ENCODE assay signal across 8 cellular contexts in the genomic region with DNA sequence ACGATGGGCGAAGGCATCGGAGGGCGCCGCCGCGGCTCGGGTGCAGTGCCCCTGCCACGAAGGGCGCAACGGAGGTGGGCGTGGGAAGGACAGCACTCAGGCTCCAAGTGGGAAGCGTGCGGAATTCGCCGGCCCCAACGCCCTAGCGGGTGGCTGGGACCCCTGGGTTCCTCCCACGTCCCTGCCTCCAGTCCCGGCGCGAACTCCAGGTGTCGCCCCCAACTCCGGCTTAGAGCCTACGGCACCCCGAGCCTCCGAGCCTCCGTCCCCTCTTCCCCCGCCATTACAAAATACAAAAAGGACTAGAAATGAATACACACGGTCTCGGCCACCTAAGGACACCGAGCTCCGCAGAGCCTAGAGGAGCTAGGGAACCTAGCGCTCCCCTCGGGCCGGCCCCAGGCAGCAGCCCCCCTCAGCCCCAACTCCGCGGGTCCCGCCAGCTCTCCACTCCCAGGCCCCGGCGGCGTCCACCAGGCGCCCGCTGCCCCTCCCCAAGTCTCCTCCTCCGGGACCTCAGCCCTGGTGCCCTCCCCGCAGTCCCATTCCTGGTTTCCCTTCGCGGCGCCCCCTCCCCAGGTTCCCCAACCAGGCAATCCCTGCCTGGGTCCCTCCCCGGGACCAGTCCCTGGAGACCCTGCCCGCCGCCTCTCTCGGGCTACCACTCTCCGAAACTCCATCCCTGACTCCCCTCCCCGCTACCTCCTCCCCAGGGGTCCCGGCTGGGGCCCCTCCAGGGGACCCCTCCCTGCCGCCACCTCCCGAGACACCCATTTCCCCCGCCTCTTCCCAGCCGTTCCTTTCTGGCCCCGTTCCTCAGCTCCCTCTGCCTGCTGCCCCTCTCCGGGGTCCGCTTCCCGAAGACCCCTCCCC. TPM values are rescaled to one million over a fixed set of nuclear protein-coding genes. Genes with fewer than 3 reads are reported as not detected.
DNase-seq lines count a peak whose midpoint lies in the region; ATAC-seq and TF ChIP-seq lines count a peak whose summit lies in the region.

No MANE protein-coding gene starts in this region.

- peak overlapping the region; percentile 88 for H2BK120ac ChIP-seq in mesendoderm (ENCODE audit: low read depth, low read length)

- H3K79me2 ChIP-seq in mesendoderm (ENCODE audit: control insufficient read depth, insufficient read depth, low read length) = no peaks in the 10 kb centered on the region

- H3K4me1 ChIP-seq in mesendoderm (ENCODE audit: control insufficient read depth, low read depth, low read length) (no peaks in the 10 kb centered on the region), upper lobe of right lung (peaks cover 13% of the 10 kb centered on the region)

- no peak overlapping the region for H4K5ac ChIP-seq in mesendoderm (ENCODE audit: low read length)

- H3K4me3 ChIP-seq in coronary artery (peak overlapping the region; percentile 76), mesendoderm (ENCODE audit: low read length) (peak overlapping the region; percentile 81), upper lobe of right lung (peak overlapping the region; percentile 36)

- peak overlapping the region; percentile 63 for H3K4me3 Mint-ChIP-seq in activated T-cell treated with anti-CD3 and anti-CD28 coated beads, Interleukin-2, amount 50 U/mL, for 4 hours

- H3K9me3 Mint-ChIP-seq in activated T-cell treated with anti-CD3 and anti-CD28 coated beads, Interleukin-2, amount 50 U/mL, for 4 hours = peaks cover 7% of the 10 kb centered on the region

- peak overlapping the region; percentile 98 for H3K56ac ChIP-seq in mesendoderm (ENCODE audit: low read length)

- peak overlapping the region; percentile 93 for H3K9ac ChIP-seq in mesendoderm (ENCODE audit: low read length)

- peak in 1 of 2 donors; percentile 27 for ATAC-seq in activated T-cell treated with anti-CD3 and anti-CD28 coated beads, Interleukin-2, amount 50 U/mL, for 4 hours
- ATAC-seq in upper lobe of right lung (peak; percentile 45), omental fat pad (ENCODE audit: low FRiP score) (no peak)

- peak overlapping the region; percentile 94 for H3K23ac ChIP-seq in mesendoderm (ENCODE audit: low read length)

- intact Hi-C loops in upper lobe of right lung (cut with DNase I) = no loop called here

- no peak overlapping the region for H2AK5ac ChIP-seq in mesendoderm (ENCODE audit: low read length)

- no peaks in the 10 kb centered on the region for H3K36me3 Mint-ChIP-seq in activated T-cell treated with anti-CD3 and anti-CD28 coated beads, Interleukin-2, amount 50 U/mL, for 4 hours (ENCODE audit: insufficient read depth)

- peaks cover 17% of the 10 kb centered on the region for H3K4me1 Mint-ChIP-seq in activated T-cell treated with anti-CD3 and anti-CD28 coated beads, Interleukin-2, amount 50 U/mL, for 4 hours (ENCODE audit: low read depth)

- H2BK15ac ChIP-seq in mesendoderm (replicated peaks; ENCODE audit: low read depth) = no peak overlapping the region

- H2BK5ac ChIP-seq in mesendoderm (ENCODE audit: low read length) = no peak overlapping the region

- H3K9me3 ChIP-seq in upper lobe of right lung = no peaks in the 10 kb centered on the region

- peaks cover 57% of the 10 kb centered on the region for H3K27me3 Mint-ChIP-seq in activated T-cell treated with anti-CD3 and anti-CD28 coated beads, Interleukin-2, amount 50 U/mL, for 4 hours (ENCODE audit: low read depth)

- H3K79me1 ChIP-seq in mesendoderm (ENCODE audit: low read length) = no peaks in the 10 kb centered on the region

- H3K27ac ChIP-seq in coronary artery (peak overlapping the region in 1 of 2 donors; percentile 22), mesendoderm (ENCODE audit: low read depth, low read length) (peak overlapping the region; percentile 14), upper lobe of right lung (no peak overlapping the region)

- H3K36me3 ChIP-seq in mesendoderm (ENCODE audit: control insufficient read depth, insufficient read depth, low read length) (no peaks in the 10 kb centered on the region), upper lobe of right lung (no peaks in the 10 kb centered on the region)

- H3K27me3 ChIP-seq in mesendoderm (ENCODE audit: insufficient read depth, low read length, poor library complexity) = no peaks in the 10 kb centered on the region
- peaks cover 57% of the 10 kb centered on the region for H3K27me3 ChIP-seq in upper lobe of right lung

- H4K8ac ChIP-seq in mesendoderm (ENCODE audit: low read depth, low read length) = peak overlapping the region; percentile 84

- no peak for DNase-seq in activated T-cell treated with anti-CD3 and anti-CD28 coated beads, Interleukin-2, amount 50 U/mL, for 4 hours
- DNase-seq in activated T-cell treated with anti-CD3 and anti-CD28 coated beads, Interleukin-2, amount 50 U/mL, for 1 hour = no peak
- DNase-seq in coronary artery (ENCODE audit: low spot score) = no peak
- peak; percentile 54 for DNase-seq in mesendoderm
- no peak for DNase-seq in upper lobe of right lung
- no peak for DNase-seq in HCEC 1CT
- DNase-seq in omental fat pad (ENCODE audit: low spot score) = no peak
- no peak for DNase-seq in A172 (ENCODE audit: low spot score)

- peak overlapping the region; percentile 88 for H3K4me2 ChIP-seq in mesendoderm (ENCODE audit: low read length)

- peak overlapping the region; percentile 100 for H3K18ac ChIP-seq in mesendoderm (ENCODE audit: low read length)

- no CpG with 5 or more reads among the region's 64 CpGs for WGBS in mesendoderm (ENCODE audit: extremely low coverage, insufficient coverage, low lambda C conversion rate)

- TF ChIP-seq CTCF in coronary artery (IDR thresholded peaks at IDR 0.05) = no peak
- no peak for TF ChIP-seq CTCF in upper lobe of right lung (IDR thresholded peaks at IDR 0.05)
- TF ChIP-seq CTCF in omental fat pad (IDR thresholded peaks at IDR 0.05) = no peak

- H3K4ac ChIP-seq in mesendoderm (ENCODE audit: low read depth, low read length) = peak overlapping the region; percentile 90

RNA-seq across cellular contexts. Expression of gene CYP27C1, which starts 1.0 kb away (rescaled TPM):
- total RNA-seq in activated T-cell treated with anti-CD3 and anti-CD28 coated beads, Interleukin-2, amount 50 U/mL, for 4 hours = not detected
- 1.4 TPM for polyA plus RNA-seq in mesendoderm (2013, experiment 1 of 2)
- 1.3 TPM for polyA plus RNA-seq in mesendoderm (2013, experiment 2 of 2)
- total RNA-seq in upper lobe of right lung (not detected), omental fat pad (under 1 TPM in 3 of 4 donors, not detected in 1; 0.24 to 0.44 (median 0.37) TPM)
- 1.1 and 3.0 TPM in 2 replicates for total RNA-seq in A172 (2014; rRNA removed; shearing (Covaris generic))
